Comparison of ENCODE assay signal across 8 cellular contexts in genomic region chr17:48024149-48025039, GRCh38. TPM values are rescaled to one million over a fixed set of nuclear protein-coding genes. Genes with fewer than 3 reads are reported as not detected.
DNase-seq lines count a peak whose midpoint lies in the region; ATAC-seq and TF ChIP-seq lines count a peak whose summit lies in the region.

No MANE protein-coding gene starts in this region.

- H2BK20ac ChIP-seq in H9 (ENCODE audit: low read depth, low read length, poor library complexity, severe bottlenecking): no peak overlapping the region

- H3K9me3 ChIP-seq in CD8-positive, alpha-beta memory T cell (ENCODE audit: low read length): no peaks in the 10 kb centered on the region
- H3K9me3 ChIP-seq in H9 (ENCODE audit: control insufficient read depth, low read depth, low read length) (no peaks in the 10 kb centered on the region), iPS-18a (ENCODE audit: control insufficient read depth, low read depth, low read length) (no peaks in the 10 kb centered on the region)

- H3K27me3 Mint-ChIP-seq in CD8-positive, alpha-beta memory T cell: peaks cover 19 to 26% of the 10 kb centered on the region in 2 donors
- peaks cover 43% of the 10 kb centered on the region for H3K27me3 Mint-ChIP-seq in H9 (ENCODE audit: low read depth)

- TF ChIP-seq CTCF in H9 (conservative IDR thresholded peaks at IDR 0.05) (no peak; the same call in 2 of the 3 replicates), RWPE1 (conservative IDR thresholded peaks at IDR 0.05; ENCODE audit: low read depth) (0 out of 2 replicates have a peak, but pooled peaks have one; percentile 2)

- no peak overlapping the region for H3T11ph ChIP-seq in H9 (ENCODE audit: low read length)

- POLR2A ChIA-PET in CD8-positive, alpha-beta memory T cell (lab: Charles Lee): interaction anchor here (1.4 kb wide), 1 partner anchor 24 kb away, joined by 4 read pairs; no protein-coding TSS in a partner anchor
- POLR2A ChIA-PET in RWPE1 (lab: Yijun Ruan, JAX; ENCODE audit: low non-redundant PET): interaction anchor here (1.0 to 1.3 kb wide), 2 partner anchors 21 to 24 kb away, joined by 3 to 10 read pairs; partner anchors contain the start of gene NFE2L1

- CTCF ChIA-PET in CD8-positive, alpha-beta memory T cell (lab: Charles Lee): interaction anchor here (0.6 to 3.8 kb wide), 21 partner anchors 9 to 594 kb away, joined by 3 to 45 read pairs (median 5); partner anchors contain the start of genes CDK5RAP3, COPZ2, HOXB5 and NFE2L1
- CTCF ChIA-PET in RWPE1 (lab: Yijun Ruan, JAX): interaction anchor here (0.6 to 1.3 kb wide), 5 partner anchors 22 to 1008 kb away, joined by 3 to 6 read pairs (median 3); no protein-coding TSS in a partner anchor

- no peak overlapping the region for H2AFZ ChIP-seq in H9 (ENCODE audit: low read length)

- peak overlapping the region; percentile 49 for H3K27ac ChIP-seq in CD8-positive, alpha-beta memory T cell (ENCODE audit: low read depth, low read length)
- H3K27ac ChIP-seq in H9 (ENCODE audit: insufficient read length, low read depth, low read length) (no peak overlapping the region), RWPE1 (peak overlapping the region; percentile 98), iPS-18a (ENCODE audit: low read length) (no peak overlapping the region), skin epidermis (peak overlapping the region in 17 of 21 experiments; percentile 1 to 75 (median 55))

- peaks cover 19% of the 10 kb centered on the region for H3K23me2 ChIP-seq in H9 (ENCODE audit: insufficient read length, low read depth, low read length, poor library complexity, severe bottlenecking)

- no peak overlapping the region for H2BK120ac ChIP-seq in H9 (ENCODE audit: low read depth, low read length, poor library complexity, severe bottlenecking)

- no peaks in the 10 kb centered on the region for H3K79me1 ChIP-seq in H9 (ENCODE audit: insufficient read depth, low read depth, low read length, poor library complexity, severe bottlenecking)

- H3K9ac ChIP-seq in H9 (ENCODE audit: extremely low read depth, insufficient read length, low read length): no peak overlapping the region
- H3K9ac ChIP-seq in iPS-18a (ENCODE audit: low read length): no peak overlapping the region

- no peaks in the 10 kb centered on the region for H4K20me1 ChIP-seq in H9 (ENCODE audit: control insufficient read depth, insufficient read depth, insufficient read length)

- H3K79me2 ChIP-seq in H9 (ENCODE audit: insufficient read depth, low read length): no peaks in the 10 kb centered on the region

- DNase-seq in CD8-positive, alpha-beta memory T cell: peak; percentile 23 to 65 (median 35)
- DNase-seq in H9: peak; percentile 79
- DNase-seq in RWPE1 (ENCODE audit: low spot score): no peak
- peak; percentile 73 for DNase-seq in astrocyte of the hippocampus (ENCODE audit: low read depth, low spot score)
- DNase-seq in NCI-H345 treated with DMSO at 0.1 percent for 48 hours (lab: John Stamatoyannopoulos, UW; ENCODE audit: unreplicated experiment): no peak

- no peak overlapping the region for H4K8ac ChIP-seq in H9 (replicated peaks; ENCODE audit: insufficient read length, low read depth, low read length)

- H3K36me3 ChIP-seq in CD8-positive, alpha-beta memory T cell (ENCODE audit: insufficient read depth, low read length): no peaks in the 10 kb centered on the region
- no peaks in the 10 kb centered on the region for H3K36me3 ChIP-seq in iPS-18a (ENCODE audit: control insufficient read depth, low read depth, low read length)

- H3K56ac ChIP-seq in H9 (ENCODE audit: insufficient read length, low read depth, low read length): no peak overlapping the region

- no peak overlapping the region for H3K14ac ChIP-seq in H9 (ENCODE audit: insufficient read depth, low read length)

- H3K27ac Mint-ChIP-seq in CD8-positive, alpha-beta memory T cell: peak overlapping the region; percentile 67 to 97 (median 90)
- peak overlapping the region in 1 of 3 experiments; percentile 65; a peak in 1 of 7 replicates for H3K27ac Mint-ChIP-seq in H9

- H3K4ac ChIP-seq in H9 (ENCODE audit: low read depth, low read length): no peak overlapping the region

- H3K23ac ChIP-seq in H9 (ENCODE audit: insufficient read length, low read depth, low read length): no peak overlapping the region

- H2BK12ac ChIP-seq in H9 (ENCODE audit: insufficient read length, low read depth, low read length): no peak overlapping the region

- no peaks in the 10 kb centered on the region for H3K36me3 Mint-ChIP-seq in CD8-positive, alpha-beta memory T cell
- no peaks in the 10 kb centered on the region for H3K36me3 Mint-ChIP-seq in H9 (ENCODE audit: insufficient read depth in 1 of 3, low read depth in 3 of 3)

- no peak for ATAC-seq in HG02642 (IDR thresholded peaks at IDR 0.05; ENCODE audit: poor library complexity, unreplicated experiment)

- H3K27me3 ChIP-seq in CD8-positive, alpha-beta memory T cell (ENCODE audit: insufficient read depth, low read length, poor library complexity, severe bottlenecking): peaks cover 10% of the 10 kb centered on the region
- H3K27me3 ChIP-seq in H9 (ENCODE audit: insufficient read depth, low read length) (peaks cover 2% of the 10 kb centered on the region; the same call in 1 of the 2 replicates), iPS-18a (ENCODE audit: control insufficient read depth, insufficient read depth, low read length) (peaks cover 24% of the 10 kb centered on the region)

- H2BK5ac ChIP-seq in H9 (ENCODE audit: insufficient read length, low read length): no peak overlapping the region

- no peak overlapping the region for H4K91ac ChIP-seq in H9 (ENCODE audit: insufficient read length, low read depth, low read length)

- H3K4me3 ChIP-seq in CD8-positive, alpha-beta memory T cell (ENCODE audit: low read length): peak overlapping the region; percentile 60
- H3K4me3 ChIP-seq in iPS-18a (ENCODE audit: low read length) (peak overlapping the region; percentile 55), skin epidermis (peak overlapping the region; percentile 26 to 46 (median 38))

- peak overlapping the region; percentile 81 to 96 (median 88) for H3K4me3 Mint-ChIP-seq in CD8-positive, alpha-beta memory T cell
- peak overlapping the region; percentile 58 to 79 for H3K4me3 Mint-ChIP-seq in H9

- no peak overlapping the region for H2BK15ac ChIP-seq in H9 (ENCODE audit: low read depth, low read length)

- peaks cover 36% of the 10 kb centered on the region for H3K4me1 ChIP-seq in CD8-positive, alpha-beta memory T cell (ENCODE audit: insufficient read depth, low read length)
- H3K4me1 ChIP-seq in H9 (ENCODE audit: insufficient read depth, low read length) (no peaks in the 10 kb centered on the region), iPS-18a (ENCODE audit: control insufficient read depth, low read depth, low read length) (peaks cover 13% of the 10 kb centered on the region)

- H4K5ac ChIP-seq in H9 (ENCODE audit: insufficient read length, low read depth, low read length): no peak overlapping the region

- H3K9me3 Mint-ChIP-seq in CD8-positive, alpha-beta memory T cell: no peaks in the 10 kb centered on the region
- no peaks in the 10 kb centered on the region; a peak in 1 of 5 replicates for H3K9me3 Mint-ChIP-seq in H9

- peak overlapping the region; percentile 80 for H3K4me2 ChIP-seq in H9 (ENCODE audit: insufficient read depth, insufficient read length, low read length)

- no peak overlapping the region for H3K18ac ChIP-seq in H9 (ENCODE audit: insufficient read length, low read depth, low read length)

- H2AK5ac ChIP-seq in H9 (ENCODE audit: insufficient read length, low read length): no peak overlapping the region

- peaks cover 24 to 35% (median 27%) of the 10 kb centered on the region in 3 donors for H3K4me1 Mint-ChIP-seq in CD8-positive, alpha-beta memory T cell
- peaks cover 28 to 32% of the 10 kb centered on the region in 2 experiments for H3K4me1 Mint-ChIP-seq in H9

- WGBS in H9 (ENCODE audit: extremely low coverage, insufficient read length, low lambda C conversion rate): no CpG with 5 or more reads among the region's 54 CpGs

RNA-seq across cellular contexts. Expression of gene COPZ2, which starts 13.2 kb away (rescaled TPM):
- total RNA-seq in CD8-positive, alpha-beta memory T cell: 1 to 10 TPM; 7.6 to 8.3 TPM
- 3.3 TPM for polyA plus RNA-seq in CD8-positive, alpha-beta memory T cell
- 0.68 and 0.77 TPM in 2 replicates for total RNA-seq in H9 (2021)

RNA-seq across cellular contexts. Expression of gene NFE2L1, which starts 23.8 kb away (rescaled TPM):
- 10 to 100 TPM; 94.5 to 98.4 TPM for total RNA-seq in CD8-positive, alpha-beta memory T cell
- 13.1 TPM for polyA plus RNA-seq in CD8-positive, alpha-beta memory T cell
- total RNA-seq in H9 (2021): 158 and 161 TPM in 2 replicates

RNA-seq across cellular contexts. Expression of gene CDK5RAP3, which starts 53.5 kb away (rescaled TPM):
- 100 to 1,000 TPM; 178 to 184 TPM for total RNA-seq in CD8-positive, alpha-beta memory T cell
- polyA plus RNA-seq in CD8-positive, alpha-beta memory T cell: 81.3 TPM
- total RNA-seq in H9 (2021): 144 and 149 TPM in 2 replicates

Comparison
In these comparisons a context has a peak if more than half of its experiments do, and no peak if none do; other contexts are left out.
1. DNase-seq: peak in CD8-positive, alpha-beta memory T cell (5 of 5), H9 (single experiment) and astrocyte of the hippocampus (single experiment); none in RWPE1 (single experiment) and NCI-H345 treated with DMSO at 0.1 percent for 48 hours (single experiment).
2. H3K27ac ChIP-seq: peak in CD8-positive, alpha-beta memory T cell (single experiment), RWPE1 (single experiment) and skin epidermis (17 of 21); none in H9 (single experiment) and iPS-18a (single experiment).
3. Peak in every context shown above with its lines, with median percentiles within 50 percentile points of each other: H3K4me3 ChIP-seq.